Comparison of ENCODE assay signal across 11 cellular contexts in genomic region chr18:63186934-63187574, GRCh38.
DNase-seq lines count a peak whose midpoint lies in the region; ATAC-seq and TF ChIP-seq lines count a peak whose summit lies in the region.
"Had no signal": no experiment of that assay in that cellular context is flagged by ENCODE, and none has a peak within 500 bp of the region (broad histone marks: within the 10 kb centered on the region; RNA-seq: fewer than 3 reads in every experiment).

No MANE protein-coding gene starts in this region.

- POLR2A ChIA-PET in CD4-positive, alpha-beta memory T cell (lab: Charles Lee; ENCODE audit: partially characterized antibody) = interaction anchor here (0.8 to 2.4 kb wide), 17 partner anchors 9 to 131 kb away, joined by 3 to 12 read pairs (median 5); no protein-coding TSS in a partner anchor

- H3K4me3 Mint-ChIP-seq in CD4-positive, alpha-beta memory T cell = peak overlapping the region in 5 of 8 donors; percentile 1 to 68 (median 5)
- H3K4me3 Mint-ChIP-seq in GM23338 (no peak overlapping the region), neural progenitor cell (no peak overlapping the region)
- peak overlapping the region; percentile 22 for H3K4me3 Mint-ChIP-seq in activated naive CD8-positive, alpha-beta T cell

- H3K27me3 ChIP-seq in CD4-positive, alpha-beta memory T cell (ENCODE audit: insufficient read depth, low read length) = no peaks in the 10 kb centered on the region
- H3K27me3 ChIP-seq in GM23338 (ENCODE audit: insufficient read depth) = no peaks in the 10 kb centered on the region
- no peaks in the 10 kb centered on the region for H3K27me3 ChIP-seq in neural progenitor cell
- H3K27me3 ChIP-seq: upper lobe of left lung had no signal

- peak overlapping the region; percentile 1 for H3K27ac ChIP-seq in CD4-positive, alpha-beta memory T cell (ENCODE audit: low read depth, low read length)
- H3K27ac ChIP-seq in GM23338 (ENCODE audit: low read depth) (no peak overlapping the region), neural progenitor cell (no peak overlapping the region)
- H3K27ac ChIP-seq: upper lobe of left lung had no signal

- no peaks in the 10 kb centered on the region for H3K9me2 ChIP-seq in GM23338 (ENCODE audit: insufficient read depth)

- H3F3A ChIP-seq in GM23338 (replicated peaks; ENCODE audit: low read depth) (no peaks in the 10 kb centered on the region), neural progenitor cell (ENCODE audit: low read depth) (no peaks in the 10 kb centered on the region)

- H3K9me3 Mint-ChIP-seq in CD4-positive, alpha-beta memory T cell = no peaks in the 10 kb centered on the region
- H3K9me3 Mint-ChIP-seq in GM23338 = no peaks in the 10 kb centered on the region
- H3K9me3 Mint-ChIP-seq in activated naive CD8-positive, alpha-beta T cell (ENCODE audit: low read depth) = no peaks in the 10 kb centered on the region
- no peaks in the 10 kb centered on the region for H3K9me3 Mint-ChIP-seq in neural progenitor cell

- ATAC-seq in GM23338 = no peak
- no peak for ATAC-seq in activated CD4-positive, CD25-positive, alpha-beta regulatory T cell treated with anti-CD3 and anti-CD28 coated beads, Interleukin-2, amount 50 U/mL, for 24 hours
- ATAC-seq: Panc1 had no signal

- intact Hi-C loops in CD4-positive, alpha-beta memory T cell (cut with micrococcal nuclease) = loop anchor here (2.0 kb wide), 1 partner anchor 16 kb away; no protein-coding TSS in a partner anchor

- TF ChIP-seq CTCF in GM23338 (conservative IDR thresholded peaks at IDR 0.05; ENCODE audit: low read depth in 2 of 2) (no peak), neural progenitor cell (IDR thresholded peaks at IDR 0.05) (no peak)

- peaks cover 5 to 14% of the 10 kb centered on the region in 2 donors for H3K36me3 Mint-ChIP-seq in CD4-positive, alpha-beta memory T cell
- H3K36me3 Mint-ChIP-seq in GM23338 (ENCODE audit: low read depth) = no peaks in the 10 kb centered on the region
- H3K36me3 Mint-ChIP-seq in activated naive CD8-positive, alpha-beta T cell = peaks cover 11% of the 10 kb centered on the region
- peaks cover 2% of the 10 kb centered on the region for H3K36me3 Mint-ChIP-seq in neural progenitor cell

- no peaks in the 10 kb centered on the region for H3K9me3 ChIP-seq in CD4-positive, alpha-beta memory T cell (ENCODE audit: control insufficient read depth in 1 of 2, low read length in 2 of 2)
- H3K9me3 ChIP-seq in neural progenitor cell (ENCODE audit: low read depth) = no peaks in the 10 kb centered on the region
- H3K9me3 ChIP-seq: upper lobe of left lung had no signal

- no peak for DNase-seq in CD4-positive, alpha-beta memory T cell
- no peak for DNase-seq in GM23338 (ENCODE audit: low spot score)
- no peak for DNase-seq in neural progenitor cell (ENCODE audit: low spot score)
- DNase-seq in NCI-H2227 treated with DMSO at 0.1 percent for 48 hours (lab: John Stamatoyannopoulos, UW) = no peak
- no peak for DNase-seq in NCI-H1436 treated with DMSO at 0.1 percent for 48 hours (lab: John Stamatoyannopoulos, UW)
- no peak for DNase-seq in amniotic stem cell (lab: John Stamatoyannopoulos, UW)
- DNase-seq: NCI-H1436, upper lobe of left lung had no signal

- peak overlapping the region; percentile 3 to 88 (median 36) for H3K27ac Mint-ChIP-seq in CD4-positive, alpha-beta memory T cell
- H3K27ac Mint-ChIP-seq in GM23338 (peak overlapping the region; percentile 7; the same call in 1 of the 2 replicates), neural progenitor cell (peak overlapping the region; percentile 30)
- peak overlapping the region; percentile 88 for H3K27ac Mint-ChIP-seq in activated naive CD8-positive, alpha-beta T cell

- no peaks in the 10 kb centered on the region for H4K20me1 ChIP-seq in GM23338 (replicated peaks; ENCODE audit: insufficient read depth)
- H4K20me1 ChIP-seq in neural progenitor cell (ENCODE audit: low read depth) = no peaks in the 10 kb centered on the region

- H3K79me2 ChIP-seq in GM23338 (replicated peaks; ENCODE audit: insufficient read depth) (no peaks in the 10 kb centered on the region), neural progenitor cell (ENCODE audit: low read depth) (no peaks in the 10 kb centered on the region)

- H3K4me3 ChIP-seq in CD4-positive, alpha-beta memory T cell (ENCODE audit: low read length in 2 of 2) = no peak overlapping the region
- H3K4me3 ChIP-seq in GM23338 (no peak overlapping the region), neural progenitor cell (no peak overlapping the region)
- H3K4me3 ChIP-seq: upper lobe of left lung had no signal

- H3K27me3 Mint-ChIP-seq in CD4-positive, alpha-beta memory T cell = no peaks in the 10 kb centered on the region
- peaks cover 2% of the 10 kb centered on the region for H3K27me3 Mint-ChIP-seq in GM23338 (ENCODE audit: insufficient read depth, low read depth, poor library complexity)
- no peaks in the 10 kb centered on the region for H3K27me3 Mint-ChIP-seq in activated naive CD8-positive, alpha-beta T cell
- H3K27me3 Mint-ChIP-seq in neural progenitor cell (ENCODE audit: insufficient read depth, low read depth) = peaks cover 2% of the 10 kb centered on the region

- peaks cover 63% of the 10 kb centered on the region for H3K4me1 ChIP-seq in CD4-positive, alpha-beta memory T cell (ENCODE audit: insufficient read depth, low read length)
- H3K4me1 ChIP-seq in GM23338 (ENCODE audit: insufficient read depth) = no peaks in the 10 kb centered on the region
- no peaks in the 10 kb centered on the region for H3K4me1 ChIP-seq in neural progenitor cell

- no peak overlapping the region for H3K4me2 ChIP-seq in GM23338
- H3K4me2 ChIP-seq in neural progenitor cell = no peak overlapping the region

- CTCF ChIA-PET in CD4-positive, alpha-beta memory T cell (lab: Charles Lee; ENCODE audit: partially characterized antibody) = interaction anchor here (1.3 to 4.3 kb wide), 4 partner anchors 16 to 131 kb away, joined by 4 to 18 read pairs (median 4); no protein-coding TSS in a partner anchor

- H2AFZ ChIP-seq in GM23338 (no peak overlapping the region), neural progenitor cell (replicated peaks) (no peak overlapping the region)

- H3K9ac ChIP-seq in neural progenitor cell = no peak overlapping the region

- H3K4me1 Mint-ChIP-seq in CD4-positive, alpha-beta memory T cell = peaks cover 55 to 87% (median 69%) of the 10 kb centered on the region in 4 donors
- H3K4me1 Mint-ChIP-seq in GM23338 (peaks cover 8% of the 10 kb centered on the region; the same call in 2 of the 3 replicates), neural progenitor cell (peaks cover 14% of the 10 kb centered on the region)
- peaks cover 83% of the 10 kb centered on the region for H3K4me1 Mint-ChIP-seq in activated naive CD8-positive, alpha-beta T cell (ENCODE audit: low read depth)

- H3K36me3 ChIP-seq in CD4-positive, alpha-beta memory T cell (ENCODE audit: insufficient read depth, low read length) = no peaks in the 10 kb centered on the region
- H3K36me3 ChIP-seq in GM23338 (ENCODE audit: insufficient read depth) (no peaks in the 10 kb centered on the region), neural progenitor cell (no peaks in the 10 kb centered on the region)
- H3K36me3 ChIP-seq: upper lobe of left lung had no signal

TF ChIP-seq in GM23338, 12 proteins besides CTCF, POLR2A, EP300 and RAD21 (continues in another document):
- TF ChIP-seq CREB1 (CRISPR knock-in tag; IDR thresholded peaks at IDR 0.05; ENCODE audit: low read depth) (no peak), EZH2 (IDR thresholded peaks at IDR 0.05; ENCODE audit: low read depth, unreplicated experiment) (no peak), ZNF331 (CRISPR knock-in tag; IDR thresholded peaks at IDR 0.05; ENCODE audit: low read depth) (no peak), JUNB (IDR thresholded peaks at IDR 0.05; ENCODE audit: unreplicated experiment) (no peak), NANOG (IDR thresholded peaks at IDR 0.05; ENCODE audit: borderline replicate concordance) (no peak), EZH2phosphoT487 (IDR thresholded peaks at IDR 0.05; ENCODE audit: unreplicated experiment) (no peak), REST (IDR thresholded peaks at IDR 0.05; ENCODE audit: unreplicated experiment) (no peak), ETS1 (IDR thresholded peaks at IDR 0.05) (no peak), POLR2AphosphoS5 (IDR thresholded peaks at IDR 0.05; ENCODE audit: low read depth) (no peak)

Comparison
In these comparisons a context has a peak if more than half of its experiments do, and no peak if none do; other contexts are left out.
1. H3K27ac Mint-ChIP-seq: peak in every context shown above with its lines; median percentile 88 in activated naive CD8-positive, alpha-beta T cell; 36 in CD4-positive, alpha-beta memory T cell; 30 in neural progenitor cell; 7 in GM23338.
2. H3K4me3 Mint-ChIP-seq: peak in CD4-positive, alpha-beta memory T cell (5 of 8) and activated naive CD8-positive, alpha-beta T cell (single experiment); none in GM23338 (single experiment) and neural progenitor cell (single experiment).